Comparison of ENCODE assay signal across 1 cellular context in the genomic region with DNA sequence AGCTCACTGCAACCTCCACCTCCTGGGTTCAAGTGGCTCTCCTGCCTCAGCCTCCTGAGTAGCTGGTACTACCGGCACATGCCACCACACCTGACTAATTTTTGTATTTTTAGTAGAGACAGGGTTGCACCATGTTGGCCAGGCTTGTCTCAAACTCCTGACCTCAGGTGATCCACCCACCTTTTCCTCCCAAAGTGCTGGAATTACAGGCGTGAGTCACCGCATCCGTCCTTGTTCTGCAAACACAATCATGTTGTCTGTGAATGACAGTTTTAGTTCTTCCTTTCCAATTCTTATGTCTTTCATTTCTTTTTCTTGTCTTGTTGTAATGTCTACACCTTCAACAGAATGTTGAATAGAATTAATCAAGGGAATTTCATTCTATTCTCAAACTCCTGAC.
TF ChIP-seq lines count a peak whose summit lies in the region.

No MANE protein-coding gene starts in this region.

TF ChIP-seq in HepG2, 621 proteins besides CTCF, POLR2A, EP300 and RAD21:
- TF ChIP-seq, protein P1, sequence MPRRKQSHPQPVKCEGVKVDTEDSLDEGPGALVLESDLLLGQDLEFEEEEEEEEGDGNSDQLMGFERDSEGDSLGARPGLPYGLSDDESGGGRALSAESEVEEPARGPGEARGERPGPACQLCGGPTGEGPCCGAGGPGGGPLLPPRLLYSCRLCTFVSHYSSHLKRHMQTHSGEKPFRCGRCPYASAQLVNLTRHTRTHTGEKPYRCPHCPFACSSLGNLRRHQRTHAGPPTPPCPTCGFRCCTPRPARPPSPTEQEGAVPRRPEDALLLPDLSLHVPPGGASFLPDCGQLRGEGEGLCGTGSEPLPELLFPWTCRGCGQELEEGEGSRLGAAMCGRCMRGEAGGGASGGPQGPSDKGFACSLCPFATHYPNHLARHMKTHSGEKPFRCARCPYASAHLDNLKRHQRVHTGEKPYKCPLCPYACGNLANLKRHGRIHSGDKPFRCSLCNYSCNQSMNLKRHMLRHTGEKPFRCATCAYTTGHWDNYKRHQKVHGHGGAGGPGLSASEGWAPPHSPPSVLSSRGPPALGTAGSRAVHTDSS (CRISPR knock-in tag; conservative IDR thresholded peaks at IDR 0.05) = no peak
- TF ChIP-seq ZNF17 (CRISPR knock-in tag; IDR thresholded peaks at IDR 0.05) (no peak), ZNF530 (CRISPR knock-in tag; IDR thresholded peaks at IDR 0.05; ENCODE audit: low read depth) (no peak), FOSL2 (CRISPR knock-in tag; IDR thresholded peaks at IDR 0.05) (0 out of 2 replicates have a peak, but pooled peaks have one; percentile 10)
